In the genomic region with DNA sequence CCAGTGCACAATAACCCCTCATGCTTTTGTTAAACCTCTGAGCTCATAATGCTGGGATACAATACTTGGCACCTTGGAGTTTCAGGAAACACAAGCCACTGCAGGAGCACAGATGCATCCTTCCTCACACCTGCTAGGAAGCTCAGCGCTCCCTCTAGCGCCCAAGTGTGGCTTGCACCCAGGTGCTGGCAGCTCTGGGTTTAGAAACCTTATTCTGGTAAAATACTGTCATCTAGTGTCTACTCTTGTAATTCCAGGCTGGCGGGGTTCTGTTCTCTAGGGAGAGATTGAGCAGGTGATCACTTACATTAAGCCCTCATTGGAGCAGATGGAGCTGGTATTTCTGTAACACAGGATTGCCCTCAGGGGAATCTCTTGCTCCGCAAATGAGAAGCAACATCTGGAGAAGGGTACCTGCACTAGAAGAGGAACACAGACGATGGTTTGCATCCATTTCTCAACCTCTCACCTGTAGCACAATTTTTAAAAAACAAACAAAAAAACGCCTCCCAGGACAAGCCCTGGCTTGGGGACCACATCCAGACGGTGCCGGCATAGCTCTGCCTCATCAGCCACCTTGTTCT, we compare ENCODE assay signal across 8 cellular contexts. TPM values are rescaled to one million over a fixed set of nuclear protein-coding genes. Genes with fewer than 3 reads are reported as not detected.
DNase-seq lines count a peak whose midpoint lies in the region; ATAC-seq and TF ChIP-seq lines count a peak whose summit lies in the region.

No MANE protein-coding gene starts in this region.

- H4K20me1 ChIP-seq in PC-9 (ENCODE audit: insufficient read depth), result no peaks in the 10 kb centered on the region

- H3K9me3 ChIP-seq in PC-9 (ENCODE audit: insufficient read depth, low read depth) (no peaks in the 10 kb centered on the region), neuronal stem cell (replicated peaks in 1 of 2; ENCODE audit: control insufficient read depth in 2 of 2, insufficient read depth in 1 of 2, low read depth in 1 of 2, low read length in 2 of 2) (no peaks in the 10 kb centered on the region), thoracic aorta (no peaks in the 10 kb centered on the region)

- no TSS peak for BruUV-seq in PC-9 (replicated peaks; lab: Mats Ljungman, UMichigan)

- ATAC-seq in GM19025 (IDR thresholded peaks at IDR 0.05; ENCODE audit: low read depth, unreplicated experiment) (peak; percentile 70), thoracic aorta (ENCODE audit: insufficient number of reproducible peaks, low FRiP score, low read depth) (peak; percentile 44)

- no peaks in the 10 kb centered on the region for H3K9me3 Mint-ChIP-seq in activated T-helper 1 cell treated with anti-CD3 and anti-CD28 coated beads, Interleukin-12 subunit alpha, Interleukin-12 subunit beta, Interleukin-2, Interleukin-4 antibody, amounts not matched to agents 30 ng/mL and 10 ng/mL and 1 ng/mL, durations not matched to agents 14 hours and 24 hours and 36 hours

- H3K4me2 ChIP-seq in PC-9 (no peak overlapping the region), neuronal stem cell (ENCODE audit: insufficient read depth, low read length, poor library complexity, severe bottlenecking) (no peak overlapping the region)

- peaks cover 15% of the 10 kb centered on the region for H3K27me3 Mint-ChIP-seq in activated T-helper 1 cell treated with anti-CD3 and anti-CD28 coated beads, Interleukin-12 subunit alpha, Interleukin-12 subunit beta, Interleukin-2, Interleukin-4 antibody, amounts not matched to agents 30 ng/mL and 10 ng/mL and 1 ng/mL, durations not matched to agents 14 hours and 24 hours and 36 hours (ENCODE audit: insufficient read depth)

- DNase-seq in AG09319 (ENCODE audit: extremely low read depth, low read depth), result peak; percentile 77
- DNase-seq in LHCN-M2 (ENCODE audit: low read depth), result peak; percentile 32
- peak; percentile 61 to 68 for DNase-seq in PC-9
- peak; percentile 79 for DNase-seq in activated T-helper 1 cell treated with anti-CD3 and anti-CD28 coated beads, Interleukin-12 subunit alpha, Interleukin-12 subunit beta, Interleukin-2, Interleukin-4 antibody, amounts not matched to agents 30 ng/mL and 10 ng/mL and 1 ng/mL, durations not matched to agents 14 hours and 24 hours and 36 hours (ENCODE audit: low spot score)
- DNase-seq in fibroblast of villous mesenchyme (ENCODE audit: low read depth), result peak; percentile 81
- peak; percentile 80 for DNase-seq in neuronal stem cell (ENCODE audit: low spot score)
- peak; percentile 47 for DNase-seq in thoracic aorta (ENCODE audit: low spot score)

- peak overlapping the region; percentile 57 for H3K4me3 Mint-ChIP-seq in activated T-helper 1 cell treated with anti-CD3 and anti-CD28 coated beads, Interleukin-12 subunit alpha, Interleukin-12 subunit beta, Interleukin-2, Interleukin-4 antibody, amounts not matched to agents 30 ng/mL and 10 ng/mL and 1 ng/mL, durations not matched to agents 14 hours and 24 hours and 36 hours

- peaks cover 1% of the 10 kb centered on the region for H3K36me3 Mint-ChIP-seq in activated T-helper 1 cell treated with anti-CD3 and anti-CD28 coated beads, Interleukin-12 subunit alpha, Interleukin-12 subunit beta, Interleukin-2, Interleukin-4 antibody, amounts not matched to agents 30 ng/mL and 10 ng/mL and 1 ng/mL, durations not matched to agents 14 hours and 24 hours and 36 hours (ENCODE audit: low read depth)

- H3K9ac ChIP-seq in neuronal stem cell (ENCODE audit: low read depth, low read length, poor library complexity), result no peak overlapping the region

- intact Hi-C loops in PC-9 (cut with micrococcal nuclease; ENCODE audit: unreplicated experiment), result loop anchor here (1.0 kb wide), 1 partner anchor 161 kb away; no protein-coding TSS in a partner anchor
- intact Hi-C loops in activated T-helper 1 cell treated with anti-CD3 and anti-CD28 coated beads, Interleukin-12 subunit alpha, Interleukin-12 subunit beta, Interleukin-2, Interleukin-4 antibody, amounts not matched to agents 30 ng/mL and 10 ng/mL and 1 ng/mL, durations not matched to agents 14 hours and 24 hours and 36 hours (cut with micrococcal nuclease), result loop anchor here (1.0 to 10.0 kb wide), 6 partner anchors 18 to 397 kb away; no protein-coding TSS in a partner anchor

- no peak overlapping the region for H2BK12ac ChIP-seq in neuronal stem cell (ENCODE audit: low read length)

- H3K27ac ChIP-seq in PC-9 (no peak overlapping the region), neuronal stem cell (replicated peaks; ENCODE audit: low read length) (no peak overlapping the region), thoracic aorta (no peak overlapping the region)

- no peak overlapping the region for H2AFZ ChIP-seq in PC-9
- H2AFZ ChIP-seq in neuronal stem cell (ENCODE audit: low read length), result no peak overlapping the region

- H4K91ac ChIP-seq in neuronal stem cell (ENCODE audit: low read depth, low read length, poor library complexity), result no peak overlapping the region

- no peak overlapping the region for H4K8ac ChIP-seq in neuronal stem cell (ENCODE audit: low read depth, low read length)

- H3K4ac ChIP-seq in neuronal stem cell (ENCODE audit: low read length), result no peak overlapping the region

- TF ChIP-seq CTCF in AG09319 (IDR thresholded peaks at IDR 0.05; ENCODE audit: low read depth, low read length), result no peak; the same call in none of the 2 replicates
- peak; percentile 88 for TF ChIP-seq CTCF in PC-9 (conservative IDR thresholded peaks at IDR 0.05)
- peak; percentile 97 for TF ChIP-seq CTCF in fibroblast of villous mesenchyme (IDR thresholded peaks at IDR 0.05; ENCODE audit: insufficient read depth, low read depth, low read length)
- TF ChIP-seq CTCF in thoracic aorta (IDR thresholded peaks at IDR 0.05), result peak; percentile 96

- H3K4me3 ChIP-seq in PC-9 (no peak overlapping the region), fibroblast of villous mesenchyme (ENCODE audit: low read depth, low read length) (no peak overlapping the region), neuronal stem cell (ENCODE audit: low read length in 2 of 2) (no peak overlapping the region), thoracic aorta (no peak overlapping the region)

- H3K27ac Mint-ChIP-seq in activated T-helper 1 cell treated with anti-CD3 and anti-CD28 coated beads, Interleukin-12 subunit alpha, Interleukin-12 subunit beta, Interleukin-2, Interleukin-4 antibody, amounts not matched to agents 30 ng/mL and 10 ng/mL and 1 ng/mL, durations not matched to agents 14 hours and 24 hours and 36 hours, result no peak overlapping the region

- no peak overlapping the region for H3K14ac ChIP-seq in neuronal stem cell (ENCODE audit: low read length)

- H3K23ac ChIP-seq in neuronal stem cell (ENCODE audit: low read depth, low read length, poor library complexity), result no peak overlapping the region

- H3K18ac ChIP-seq in neuronal stem cell (ENCODE audit: low read length), result no peak overlapping the region

- H3K4me1 ChIP-seq in PC-9 (replicated peaks; ENCODE audit: insufficient read depth) (no peaks in the 10 kb centered on the region), neuronal stem cell (ENCODE audit: control insufficient read depth in 2 of 2, insufficient read depth in 1 of 2, low read depth in 1 of 2, low read length in 2 of 2) (no peaks in the 10 kb centered on the region), thoracic aorta (ENCODE audit: control insufficient read depth in 1 of 2, low read depth in 2 of 2) (no peaks in the 10 kb centered on the region)

- POLR2A ChIA-PET in PC-9 (lab: Charles Lee; ENCODE audit: unreplicated experiment), result no interaction called here

- no peaks in the 10 kb centered on the region for H3K79me1 ChIP-seq in neuronal stem cell (ENCODE audit: low read depth, low read length)

- H3K79me2 ChIP-seq in PC-9 (ENCODE audit: low read depth), result no peaks in the 10 kb centered on the region

- no peaks in the 10 kb centered on the region for H3K9me2 ChIP-seq in PC-9 (ENCODE audit: insufficient read depth)

- peaks cover 59% of the 10 kb centered on the region for H3K4me1 Mint-ChIP-seq in activated T-helper 1 cell treated with anti-CD3 and anti-CD28 coated beads, Interleukin-12 subunit alpha, Interleukin-12 subunit beta, Interleukin-2, Interleukin-4 antibody, amounts not matched to agents 30 ng/mL and 10 ng/mL and 1 ng/mL, durations not matched to agents 14 hours and 24 hours and 36 hours (ENCODE audit: low read depth)

- H3F3A ChIP-seq in PC-9 (ENCODE audit: insufficient read depth, low read depth), result no peaks in the 10 kb centered on the region

- H3K27me3 ChIP-seq in PC-9 (ENCODE audit: insufficient read depth, low read depth) (no peaks in the 10 kb centered on the region), neuronal stem cell (ENCODE audit: control insufficient read depth in 3 of 3, insufficient read depth in 3 of 3, low read depth in 1 of 3, low read length in 3 of 3) (no peaks in the 10 kb centered on the region), thoracic aorta (replicated peaks; ENCODE audit: insufficient read depth) (no peaks in the 10 kb centered on the region)

- WGBS in neuronal stem cell (ENCODE audit: extremely low coverage in 2 of 2, insufficient read length in 2 of 2, insufficient replicate concordance in 1 of 2), 2 donors, result no CpG with 5 or more reads among the region's 8 CpGs

- H3K36me3 ChIP-seq in PC-9 (ENCODE audit: low read depth), result no peaks in the 10 kb centered on the region
- no peaks in the 10 kb centered on the region for H3K36me3 ChIP-seq in neuronal stem cell (replicated peaks in 1 of 2; ENCODE audit: control insufficient read depth in 2 of 2, insufficient read depth in 2 of 2, low read length in 2 of 2)
- no peaks in the 10 kb centered on the region for H3K36me3 ChIP-seq in thoracic aorta

- CTCF ChIA-PET in PC-9 (lab: Charles Lee), result interaction anchor here (0.6 kb wide), 2 partner anchors 158 to 190 kb away, joined by 3 to 4 read pairs; no protein-coding TSS in a partner anchor

- no peak overlapping the region for H2BK120ac ChIP-seq in neuronal stem cell (ENCODE audit: low read depth, low read length)

- H2AK5ac ChIP-seq in neuronal stem cell (ENCODE audit: low read depth, low read length), result no peak overlapping the region

- H2BK15ac ChIP-seq in neuronal stem cell (ENCODE audit: low read length), result no peak overlapping the region

- no peak overlapping the region for H2BK5ac ChIP-seq in neuronal stem cell (ENCODE audit: low read length)

RNA-seq across cellular contexts. Expression of a gene that starts 1.5 kb away (rescaled TPM):
- not detected in 2 replicates for total RNA-seq in LHCN-M2 (2014; rRNA removed)
- not detected for polyA plus RNA-seq in LHCN-M2 (2012)
- not detected in 2 replicates for total RNA-seq in PC-9 (2021)
- 264 and 266 TPM in 2 replicates for total RNA-seq in activated T-helper 1 cell treated with anti-CD3 and anti-CD28 coated beads, Interleukin-12 subunit alpha, Interleukin-12 subunit beta, Interleukin-2, Interleukin-4 antibody, amounts not matched to agents 30 ng/mL and 10 ng/mL and 1 ng/mL, durations not matched to agents 14 hours and 24 hours and 36 hours
- total RNA-seq in fibroblast of villous mesenchyme, result not detected in 2 replicates
- polyA plus RNA-seq in neuronal stem cell (2013, experiment 1 of 2), result not detected
- polyA plus RNA-seq in neuronal stem cell (2013, experiment 2 of 2), result not detected
- not detected for total RNA-seq in thoracic aorta

RNA-seq across cellular contexts. Expression of a gene that starts 5.3 kb away (rescaled TPM):
- total RNA-seq in LHCN-M2 (2014; rRNA removed), result not detected in 2 replicates
- not detected for polyA plus RNA-seq in LHCN-M2 (2012)
- total RNA-seq in PC-9 (2021), result not detected in 2 replicates
- total RNA-seq in activated T-helper 1 cell treated with anti-CD3 and anti-CD28 coated beads, Interleukin-12 subunit alpha, Interleukin-12 subunit beta, Interleukin-2, Interleukin-4 antibody, amounts not matched to agents 30 ng/mL and 10 ng/mL and 1 ng/mL, durations not matched to agents 14 hours and 24 hours and 36 hours, result not detected in 2 replicates
- not detected in 2 replicates for total RNA-seq in fibroblast of villous mesenchyme
- not detected for polyA plus RNA-seq in neuronal stem cell (2013, experiment 1 of 2)
- not detected for polyA plus RNA-seq in neuronal stem cell (2013, experiment 2 of 2)
- 1 to 10 TPM; 3.1 to 5.0 TPM for total RNA-seq in thoracic aorta

RNA-seq across cellular contexts. Expression of a gene that starts 42.3 kb away (rescaled TPM):
- total RNA-seq in LHCN-M2 (2014; rRNA removed) (not detected in 2 replicates), PC-9 (2021) (not detected in 2 replicates), fibroblast of villous mesenchyme (not detected in 2 replicates), thoracic aorta (1 to 10 TPM; 2.5 to 3.7 TPM)
- not detected for polyA plus RNA-seq in LHCN-M2 (2012)
- not detected in 2 replicates for total RNA-seq in activated T-helper 1 cell treated with anti-CD3 and anti-CD28 coated beads, Interleukin-12 subunit alpha, Interleukin-12 subunit beta, Interleukin-2, Interleukin-4 antibody, amounts not matched to agents 30 ng/mL and 10 ng/mL and 1 ng/mL, durations not matched to agents 14 hours and 24 hours and 36 hours
- polyA plus RNA-seq in neuronal stem cell (2013, experiment 1 of 2), result not detected
- not detected for polyA plus RNA-seq in neuronal stem cell (2013, experiment 2 of 2)

Comparison
In these comparisons a context has a peak if more than half of its experiments do, and no peak if none do; other contexts are left out.
1. RNA of a gene that starts 1.5 kb away (total RNA-seq): 264 to 266 TPM in activated T-helper 1 cell treated with anti-CD3 and anti-CD28 coated beads, Interleukin-12 subunit alpha, Interleukin-12 subunit beta, Interleukin-2, Interleukin-4 antibody, amounts not matched to agents 30 ng/mL and 10 ng/mL and 1 ng/mL, durations not matched to agents 14 hours and 24 hours and 36 hours; not detected in LHCN-M2, not detected in PC-9, not detected in fibroblast of villous mesenchyme and not detected in thoracic aorta; every median in the first group is over 100 times any median in the second.
2. Peak in every context shown above with its lines, with median percentiles within 50 percentile points of each other: DNase-seq.